19 cellular contexts compared by ENCODE assay signal in genomic region chr7:155252958-155253501, GRCh38.
"Had no signal": no experiment of that assay in that cellular context is flagged by ENCODE, and none has a peak within 500 bp of the region (broad histone marks: within the 10 kb centered on the region; RNA-seq: fewer than 3 reads in every experiment).

No MANE protein-coding gene starts in this region.

- ATAC-seq: activated CD8-positive, alpha-beta memory T cell treated with anti-CD3 and anti-CD28 coated beads, Interleukin-2, amount 10 ng/mL, durations not matched to agents 7 days and 5 days; SK-N-SH treated with all-trans-retinoic acid at 6 μM for 48 hours; T-cell had no signal

- H3K36me3 Mint-ChIP-seq: activated CD8-positive, alpha-beta memory T cell treated with anti-CD3 and anti-CD28 coated beads, Interleukin-2, amount 10 ng/mL, durations not matched to agents 7 days and 5 days; naive B cell; T-cell had no signal

- H3K4me1 Mint-ChIP-seq: activated CD8-positive, alpha-beta memory T cell treated with anti-CD3 and anti-CD28 coated beads, Interleukin-2, amount 10 ng/mL, durations not matched to agents 7 days and 5 days; T-cell had no signal

- H3K9me3 Mint-ChIP-seq: activated CD4-positive, alpha-beta memory T cell treated with anti-CD3 and anti-CD28 coated beads, Interleukin-2, amount 10 ng/mL, durations not matched to agents 7 days and 5 days; activated T-helper 2 cell treated with anti-CD3 and anti-CD28 coated beads, Interferon-gamma antibody, Interleukin-2, Interleukin-4, amounts not matched to agents 10 μg/mL and 5 μg/mL and 100 μg/mL, durations not matched to agents 14 hours and 24 hours and 36 hours; dendritic cell treated with granulocyte-macrophage colony-stimulating factor and Interleukin-4, amounts not matched to agents 40 ng/mL and 50 ng/mL, for 4 days; naive B cell; T-cell had no signal

- H3K27ac ChIP-seq: cardiac muscle cell, sigmoid colon, tibial nerve, vagina had no signal

- H3K9me3 ChIP-seq: sigmoid colon, tibial nerve, vagina had no signal

- DNase-seq: activated CD4-positive, alpha-beta memory T cell treated with anti-CD3 and anti-CD28 coated beads, Interleukin-2, amount 10 ng/mL, durations not matched to agents 7 days and 5 days; activated CD4-positive, alpha-beta T cell treated with anti-CD3 and anti-CD28 coated beads for 48 hours; activated CD4-positive, CD25-positive, alpha-beta regulatory T cell; activated CD8-positive, alpha-beta memory T cell treated with anti-CD3 and anti-CD28 coated beads, Interleukin-2, amount 10 ng/mL, durations not matched to agents 7 days and 5 days; activated naive CD4-positive, alpha-beta T cell treated with Interleukin-2 at 50 U/mL for 16 hours; activated T-cell treated with anti-CD3 and anti-CD28 coated beads, Interleukin-2, amount 50 U/mL, for 1 hour; effector memory CD4-positive, alpha-beta T cell; naive B cell; sigmoid colon; stimulated activated CD8-positive, alpha-beta memory T cell treated with anti-CD3 and anti-CD28 coated beads, Interleukin-4, amount 100 ng/mL, for 48 hours; stimulated activated naive CD4-positive, alpha-beta T cell; substantia nigra; T-cell had no signal

- H3K27ac Mint-ChIP-seq: activated CD4-positive, alpha-beta memory T cell treated with anti-CD3 and anti-CD28 coated beads, Interleukin-2, amount 10 ng/mL, durations not matched to agents 7 days and 5 days; activated CD8-positive, alpha-beta memory T cell treated with anti-CD3 and anti-CD28 coated beads, Interleukin-2, amount 10 ng/mL, durations not matched to agents 7 days and 5 days; activated T-helper 2 cell treated with anti-CD3 and anti-CD28 coated beads, Interferon-gamma antibody, Interleukin-2, Interleukin-4, amounts not matched to agents 10 μg/mL and 5 μg/mL and 100 μg/mL, durations not matched to agents 14 hours and 24 hours and 36 hours; T-cell had no signal

- H3K4me1 ChIP-seq: sigmoid colon had no signal

- H3K27me3 ChIP-seq: cardiac muscle cell, sigmoid colon, vagina had no signal

- H3K4me3 ChIP-seq: cardiac muscle cell, sigmoid colon, tibial nerve, vagina had no signal

- H3K4me3 Mint-ChIP-seq: activated CD4-positive, alpha-beta memory T cell treated with anti-CD3 and anti-CD28 coated beads, Interleukin-2, amount 10 ng/mL, durations not matched to agents 7 days and 5 days; activated CD8-positive, alpha-beta memory T cell treated with anti-CD3 and anti-CD28 coated beads, Interleukin-2, amount 10 ng/mL, durations not matched to agents 7 days and 5 days; dendritic cell treated with granulocyte-macrophage colony-stimulating factor and Interleukin-4, amounts not matched to agents 40 ng/mL and 50 ng/mL, for 4 days; naive B cell; T-cell had no signal

- H3K36me3 ChIP-seq: cardiac muscle cell, sigmoid colon, tibial nerve, vagina had no signal
